ENCODE assay signal across 16 cellular contexts in genomic region chr9:80964374-80964773, GRCh38.
A peak's percentile ranks its signal among the peaks of the same experiment; 100 is the strongest.
DNase-seq lines count a peak whose midpoint lies in the region; ATAC-seq and TF ChIP-seq lines count a peak whose summit lies in the region.
"Had no signal": no experiment of that assay in that cellular context is flagged by ENCODE, and none has a peak within 500 bp of the region (broad histone marks: within the 10 kb centered on the region; RNA-seq: fewer than 3 reads in every experiment).

No MANE protein-coding gene starts in this region.

- H3K27me3 ChIP-seq in breast epithelium: no peaks in the 10 kb centered on the region
- H3K27me3 ChIP-seq: BE2C had no signal

- no peak overlapping the region for H3K27ac ChIP-seq in breast epithelium

- H3K4me1 ChIP-seq in breast epithelium: no peaks in the 10 kb centered on the region
- H3K4me1 ChIP-seq: BE2C had no signal

- H3K4me3 ChIP-seq in breast epithelium: no peak overlapping the region
- H3K4me3 ChIP-seq: GM23338 had no signal

- intact Hi-C loops in breast epithelium (cut with DNase I; ENCODE audit: low total_unique reads): no loop called here

- no peaks in the 10 kb centered on the region for H3K9me3 ChIP-seq in breast epithelium
- H3K9me3 ChIP-seq: BE2C had no signal

- no peaks in the 10 kb centered on the region for H3K36me3 ChIP-seq in breast epithelium
- H3K36me3 ChIP-seq: BE2C had no signal

- no peak for TF ChIP-seq CTCF in breast epithelium (IDR thresholded peaks at IDR 0.05)

- peak; percentile 14 for DNase-seq in DMS53 treated with DMSO at 0.1 percent for 48 hours (lab: John Stamatoyannopoulos, UW; ENCODE audit: unreplicated experiment)
- DNase-seq in NCI-H1694 (lab: John Stamatoyannopoulos, UW): peak; percentile 53
- peak; percentile 88 for DNase-seq in NCI-H2227 treated with DMSO at 0.1 percent for 48 hours (lab: John Stamatoyannopoulos, UW)
- peak; percentile 72 for DNase-seq in left kidney (ENCODE audit: low read depth, low spot score)
- DNase-seq in HuH-7 (ENCODE audit: low spot score): no peak
- no peak for DNase-seq in breast epithelium (ENCODE audit: low spot score in 2 of 2)
- DNase-seq: BE2C; CD4-positive, CD25-positive, alpha-beta regulatory T cell; COR-L47; KBM-7; NCI-H1105; NCI-H1930 had no signal

- ATAC-seq in HG02623 (IDR thresholded peaks at IDR 0.05; ENCODE audit: unreplicated experiment): no peak
- no peak for ATAC-seq in GM21447 (IDR thresholded peaks at IDR 0.05; ENCODE audit: unreplicated experiment)
- ATAC-seq: GM23338, Right ventricle myocardium inferior had no signal

- TF ChIP-seq POLR2A in breast epithelium (IDR thresholded peaks at IDR 0.05): no peak

Comparison
In these comparisons a context has a peak if more than half of its experiments do, and no peak if none do; other contexts are left out.
1. DNase-seq: peak in DMS53 treated with DMSO at 0.1 percent for 48 hours (single experiment), NCI-H1694 (single experiment), NCI-H2227 treated with DMSO at 0.1 percent for 48 hours (single experiment) and left kidney (single experiment); none in HuH-7 (single experiment) and breast epithelium (0 of 2).